In genomic region chr11:116833491-116833815, GRCh38 we compare ENCODE assay signal across 2 cellular contexts.
A peak's percentile ranks its signal among the peaks of the same experiment; 100 is the strongest.
TF ChIP-seq lines count a peak whose summit lies in the region.

No MANE protein-coding gene starts in this region.

TF ChIP-seq in IMR-90, 13 proteins besides CTCF, POLR2A, EP300 and RAD21:
- TF ChIP-seq, protein P1, sequence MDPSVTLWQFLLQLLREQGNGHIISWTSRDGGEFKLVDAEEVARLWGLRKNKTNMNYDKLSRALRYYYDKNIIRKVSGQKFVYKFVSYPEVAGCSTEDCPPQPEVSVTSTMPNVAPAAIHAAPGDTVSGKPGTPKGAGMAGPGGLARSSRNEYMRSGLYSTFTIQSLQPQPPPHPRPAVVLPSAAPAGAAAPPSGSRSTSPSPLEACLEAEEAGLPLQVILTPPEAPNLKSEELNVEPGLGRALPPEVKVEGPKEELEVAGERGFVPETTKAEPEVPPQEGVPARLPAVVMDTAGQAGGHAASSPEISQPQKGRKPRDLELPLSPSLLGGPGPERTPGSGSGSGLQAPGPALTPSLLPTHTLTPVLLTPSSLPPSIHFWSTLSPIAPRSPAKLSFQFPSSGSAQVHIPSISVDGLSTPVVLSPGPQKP (IDR thresholded peaks at IDR 0.05; ENCODE audit: borderline replicate concordance, low read depth, low read length) = no peak
- TF ChIP-seq CHD1 (IDR thresholded peaks at IDR 0.05; ENCODE audit: low read depth, low read length) (no peak), RFX5 (IDR thresholded peaks at IDR 0.05; ENCODE audit: low read depth, low read length) (no peak), FOS (IDR thresholded peaks at IDR 0.05; ENCODE audit: low read depth, low read length) (no peak), MAZ (IDR thresholded peaks at IDR 0.05; ENCODE audit: borderline replicate concordance, low read depth, low read length) (no peak), MAFK (IDR thresholded peaks at IDR 0.05; ENCODE audit: low read depth, low read length) (no peak), USF2 (IDR thresholded peaks at IDR 0.05; ENCODE audit: low read depth, low read length) (no peak), SMC3 (IDR thresholded peaks at IDR 0.05; ENCODE audit: low read depth, low read length) (no peak), MXI1 (IDR thresholded peaks at IDR 0.05; ENCODE audit: borderline replicate concordance, low read depth, low read length) (no peak), RCOR1 (IDR thresholded peaks at IDR 0.05; ENCODE audit: insufficient replicate concordance, low read length) (no peak), BHLHE40 (IDR thresholded peaks at IDR 0.05; ENCODE audit: low read depth, low read length) (no peak), CEBPB (IDR thresholded peaks at IDR 0.05; ENCODE audit: low read depth, low read length) (no peak), NFE2L2 (IDR thresholded peaks at IDR 0.05; ENCODE audit: low read depth, low read length) (no peak)

TF ChIP-seq in liver, 16 proteins besides CTCF, POLR2A, EP300 and RAD21:
- TF ChIP-seq REST (IDR thresholded peaks at IDR 0.05) = no peak
- TF ChIP-seq SP1 (IDR thresholded peaks at IDR 0.05) = no peak
- TF ChIP-seq HNF4A (conservative IDR thresholded peaks at IDR 0.05) = no peak
- no peak for TF ChIP-seq TAF1 (conservative IDR thresholded peaks at IDR 0.05)
- TF ChIP-seq JUND (IDR thresholded peaks at IDR 0.05) = peak in 1 of 2 donors; percentile 13
- peak; percentile 13 for TF ChIP-seq FOXA2 (IDR thresholded peaks at IDR 0.05)
- TF ChIP-seq EGR1 (IDR thresholded peaks at IDR 0.05; ENCODE audit: low read depth in 2 of 2) = peak in 1 of 2 donors; percentile 15
- TF ChIP-seq GABPA (IDR thresholded peaks at IDR 0.05 in 1 of 2, conservative IDR thresholded peaks at IDR 0.05 in 1 of 2) = no peak
- TF ChIP-seq NR2F2 (IDR thresholded peaks at IDR 0.05) = peak; percentile 14
- no peak for TF ChIP-seq FOXA1 (IDR thresholded peaks at IDR 0.05)
- TF ChIP-seq, protein P2, sequence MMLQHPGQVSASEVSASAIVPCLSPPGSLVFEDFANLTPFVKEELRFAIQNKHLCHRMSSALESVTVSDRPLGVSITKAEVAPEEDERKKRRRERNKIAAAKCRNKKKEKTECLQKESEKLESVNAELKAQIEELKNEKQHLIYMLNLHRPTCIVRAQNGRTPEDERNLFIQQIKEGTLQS (IDR thresholded peaks at IDR 0.05) = no peak
- TF ChIP-seq MAX (IDR thresholded peaks at IDR 0.05) = no peak
- TF ChIP-seq ZBTB33 (IDR thresholded peaks at IDR 0.05) = no peak
- peak in 1 of 2 donors; percentile 15 for TF ChIP-seq RXRA (IDR thresholded peaks at IDR 0.05)
- TF ChIP-seq YY1 (IDR thresholded peaks at IDR 0.05) = no peak
